Comparison of ENCODE assay signal across 26 cellular contexts in the genomic region with DNA sequence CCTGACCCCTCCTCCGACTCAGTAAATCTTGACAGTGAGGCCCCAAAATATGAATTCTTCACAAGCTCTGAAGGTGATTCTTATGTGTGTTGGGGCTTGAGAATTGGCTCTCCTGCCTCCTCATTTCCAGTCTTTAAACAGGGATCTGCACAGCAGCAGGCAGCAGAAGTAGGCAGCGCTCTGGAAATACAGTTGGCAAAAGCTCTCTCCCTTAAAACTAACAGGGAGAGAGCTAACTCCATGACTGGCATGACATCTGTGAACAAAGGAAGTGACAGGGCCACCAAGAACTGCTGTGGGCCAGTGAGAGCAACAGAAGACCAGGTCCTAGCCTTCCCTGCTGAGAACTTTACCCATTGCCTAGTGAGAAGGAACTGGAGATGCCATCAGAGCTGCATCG.
"Had no signal": no experiment of that assay in that cellular context is flagged by ENCODE, and none has a peak within 500 bp of the region (broad histone marks: within the 10 kb centered on the region; RNA-seq: fewer than 3 reads in every experiment).

No MANE protein-coding gene starts in this region.

- FAIRE-seq: endometrium, endothelial cell of umbilical vein had no signal

- ATAC-seq: activated CD4-positive, alpha-beta T cell treated with anti-CD3 and anti-CD28 coated beads for 36 hours; activated CD8-positive, alpha-beta memory T cell treated with anti-CD3 and anti-CD28 coated beads, Interleukin-2, amount 10 ng/mL, durations not matched to agents 7 days and 5 days; activated CD8-positive, alpha-beta T cell treated with anti-CD3 and anti-CD28 coated beads, Interleukin-2, amount 10 ng/mL, durations not matched to agents 7 days and 5 days; activated naive CD8-positive, alpha-beta T cell treated with anti-CD3 and anti-CD28 coated beads, Interleukin-2, amount 50 U/mL, for 24 hours; body of pancreas; foreskin keratinocyte; gastrocnemius medialis; heart left ventricle had no signal

- DNase-seq: activated CD4-positive, alpha-beta memory T cell treated with anti-CD3 and anti-CD28 coated beads for 36 hours; activated CD4-positive, alpha-beta T cell treated with anti-CD3 and anti-CD28 coated beads for 36 hours; activated CD4-positive, alpha-beta T cell treated with anti-CD3 and anti-CD28 coated beads, Interleukin-2, amount 10 ng/mL, durations not matched to agents 24 days and 14 days; activated CD4-positive, CD25-positive, alpha-beta regulatory T cell; activated CD4-positive, CD25-positive, alpha-beta regulatory T cell treated with anti-CD3 and anti-CD28 coated beads, Interleukin-2, amount 50 U/mL, for 72 hours; activated CD8-positive, alpha-beta memory T cell treated with anti-CD3 and anti-CD28 coated beads, Interleukin-2, amount 10 ng/mL, durations not matched to agents 7 days and 5 days; activated CD8-positive, alpha-beta memory T cell treated with anti-CD3 and anti-CD28 coated beads, Interleukin-2, amount 50 U/mL, for 4 hours; activated CD8-positive, alpha-beta T cell treated with anti-CD3 and anti-CD28 coated beads, Interleukin-2, amount 10 ng/mL, durations not matched to agents 7 days and 5 days; activated effector memory CD4-positive, alpha-beta T cell treated with anti-CD3 and anti-CD28 coated beads, Interleukin-2, amount 50 U/mL, for 16 hours; activated naive CD4-positive, alpha-beta T cell treated with anti-CD3 and anti-CD28 coated beads for 36 hours; activated naive CD8-positive, alpha-beta T cell treated with anti-CD3 and anti-CD28 coated beads for 36 hours; activated naive CD8-positive, alpha-beta T cell treated with anti-CD3 and anti-CD28 coated beads, Interleukin-2, amount 50 U/mL, for 24 hours; activated T-cell treated with anti-CD3 and anti-CD28 coated beads, Interleukin-2, amount 50 U/mL, for 1 hour; activated T-cell treated with anti-CD3 and anti-CD28 coated beads, Interleukin-2, amount 50 U/mL, for 48 hours; adrenal gland; aorta; body of pancreas; colonic mucosa; effector CD8-positive, alpha-beta T cell; foreskin keratinocyte; gastrocnemius medialis; glutamatergic neuron; heart left ventricle; T-helper 2 cell had no signal
